Comparison of ENCODE assay signal across 8 cellular contexts in genomic region chr11:65329944-65330403, GRCh38. TPM values are rescaled to one million over a fixed set of nuclear protein-coding genes. Genes with fewer than 3 reads are reported as not detected.
A peak's percentile ranks its signal among the peaks of the same experiment; 100 is the strongest.
DNase-seq lines count a peak whose midpoint lies in the region; ATAC-seq and TF ChIP-seq lines count a peak whose summit lies in the region.

No MANE protein-coding gene starts in this region.

- POLR2A ChIA-PET in Panc1 (lab: Charles Lee) = interaction anchor here (1.4 kb wide), 1 partner anchor 13 kb away, joined by 10 read pairs; no protein-coding TSS in a partner anchor

- BruUV-seq in Calu3 (replicated peaks; lab: Mats Ljungman, UMichigan) (no TSS peak), Panc1 (replicated peaks; lab: Mats Ljungman, UMichigan) (no TSS peak)

- DNase-seq in Calu3 (peak; percentile 87), LHCN-M2 (ENCODE audit: low read depth) (peak; percentile 86), Panc1 (ENCODE audit: low read depth, low spot score) (peak; percentile 80), fibroblast of peridontal ligament (ENCODE audit: extremely low read depth) (peak; percentile 97)
- DNase-seq in activated T-cell treated with anti-CD3 and anti-CD28 coated beads, Interleukin-2, amount 50 U/mL, for 48 hours = peak; percentile 85 to 88

- peak overlapping the region in 1 of 2 experiments; percentile 0; a peak in 1 of 4 replicates for H3K4me3 ChIP-seq in Panc1 (ENCODE audit: low read depth in 2 of 2, low read length in 2 of 2)
- peak overlapping the region; percentile 27 for H3K4me3 ChIP-seq in neuron (ENCODE audit: low read length)

- CTCF ChIA-PET in Calu3 (lab: Charles Lee) (interaction anchor here (0.6 to 2.7 kb wide), 6 partner anchors 14 to 565 kb away, joined by 3 to 59 read pairs (median 6); no protein-coding TSS in a partner anchor), Panc1 (lab: Charles Lee) (interaction anchor here (0.5 to 4.0 kb wide), 15 partner anchors 14 to 583 kb away, joined by 3 to 88 read pairs (median 4); partner anchors contain the start of genes CDC42EP2 and POLA2)

- peaks cover 13% of the 10 kb centered on the region for H3K4me1 Mint-ChIP-seq in Calu3 (ENCODE audit: low read depth, unreplicated experiment)
- H3K4me1 Mint-ChIP-seq in stimulated activated naive CD8-positive, alpha-beta T cell treated with anti-CD3 and anti-CD28 coated beads, Interleukin-15, Interleukin-2, amounts not matched to agents 100 ng/mL and 50 ng/mL, for 24 hours (ENCODE audit: low read depth) = peaks cover 21% of the 10 kb centered on the region

- no peaks in the 10 kb centered on the region for H3K9me3 Mint-ChIP-seq in Calu3 (ENCODE audit: low read depth, unreplicated experiment)
- H3K9me3 Mint-ChIP-seq in stimulated activated naive CD8-positive, alpha-beta T cell treated with anti-CD3 and anti-CD28 coated beads, Interleukin-15, Interleukin-2, amounts not matched to agents 100 ng/mL and 50 ng/mL, for 24 hours = no peaks in the 10 kb centered on the region

- no peaks in the 10 kb centered on the region for H3K27me3 Mint-ChIP-seq in Calu3 (ENCODE audit: unreplicated experiment)
- no peaks in the 10 kb centered on the region for H3K27me3 Mint-ChIP-seq in stimulated activated naive CD8-positive, alpha-beta T cell treated with anti-CD3 and anti-CD28 coated beads, Interleukin-15, Interleukin-2, amounts not matched to agents 100 ng/mL and 50 ng/mL, for 24 hours

- TF ChIP-seq CTCF in Calu3 (IDR thresholded peaks at IDR 0.05; ENCODE audit: unreplicated experiment) = peak; percentile 69
- TF ChIP-seq CTCF in Panc1 (IDR thresholded peaks at IDR 0.05) = peak; percentile 94

- 0 out of 2 replicates have a peak overlapping the region, but pooled peaks have one; percentile 5 for H3K27ac ChIP-seq in Panc1 (ENCODE audit: low read length)

- in situ Hi-C loops in Panc1 (cut with HindIII; ENCODE audit: low pct_unique_long_range_greater_than_20kb, low sequenced_read_pairs) = no loop called here

- H2AFZ ChIP-seq in neuron (ENCODE audit: low read depth, low read length) = peak overlapping the region; percentile 85

- H3K9me3 ChIP-seq in Panc1 (ENCODE audit: control insufficient read depth, insufficient read depth, low read depth, low read length) (no peaks in the 10 kb centered on the region), neuron (ENCODE audit: low read length) (no peaks in the 10 kb centered on the region)

- peaks cover 5% of the 10 kb centered on the region for H3K4me1 ChIP-seq in Panc1 (ENCODE audit: control insufficient read depth, insufficient read depth, low read length)
- H3K4me1 ChIP-seq in neuron (ENCODE audit: insufficient read depth, low read length) = peaks cover 6% of the 10 kb centered on the region

- ATAC-seq in Panc1 (peak; percentile 56), GM19395 (IDR thresholded peaks at IDR 0.05; ENCODE audit: unreplicated experiment) (no peak)

- peaks cover 61% of the 10 kb centered on the region for H3K36me3 Mint-ChIP-seq in Calu3 (ENCODE audit: insufficient read depth, unreplicated experiment)
- no peaks in the 10 kb centered on the region for H3K36me3 Mint-ChIP-seq in stimulated activated naive CD8-positive, alpha-beta T cell treated with anti-CD3 and anti-CD28 coated beads, Interleukin-15, Interleukin-2, amounts not matched to agents 100 ng/mL and 50 ng/mL, for 24 hours (ENCODE audit: low read depth)

- intact Hi-C loops in Calu3 (cut with micrococcal nuclease; ENCODE audit: unreplicated experiment) = loop anchor here (1.0 kb wide), 1 partner anchor 55 kb away; no protein-coding TSS in a partner anchor
- intact Hi-C loops in Panc1 (cut with micrococcal nuclease; ENCODE audit: unreplicated experiment) = loop anchor here (1.0 kb wide), 1 partner anchor 55 kb away; no protein-coding TSS in a partner anchor

- H3K4me3 Mint-ChIP-seq in Calu3 (ENCODE audit: low read depth, unreplicated experiment) = no peak overlapping the region
- H3K4me3 Mint-ChIP-seq in stimulated activated naive CD8-positive, alpha-beta T cell treated with anti-CD3 and anti-CD28 coated beads, Interleukin-15, Interleukin-2, amounts not matched to agents 100 ng/mL and 50 ng/mL, for 24 hours = peak overlapping the region; percentile 37

- H3K27me3 ChIP-seq in Panc1 (ENCODE audit: control insufficient read depth, insufficient read depth, low read length) = no peaks in the 10 kb centered on the region
- no peaks in the 10 kb centered on the region for H3K27me3 ChIP-seq in neuron (ENCODE audit: insufficient read depth, low read length)

- H3K36me3 ChIP-seq in Panc1 (ENCODE audit: control insufficient read depth, insufficient read depth, low read length) (no peaks in the 10 kb centered on the region; the same call in 1 of the 2 replicates), neuron (ENCODE audit: insufficient read depth, low read length) (no peaks in the 10 kb centered on the region)

- H3K27ac Mint-ChIP-seq in Calu3 (ENCODE audit: unreplicated experiment) = peak overlapping the region; percentile 83
- H3K27ac Mint-ChIP-seq in stimulated activated naive CD8-positive, alpha-beta T cell treated with anti-CD3 and anti-CD28 coated beads, Interleukin-15, Interleukin-2, amounts not matched to agents 100 ng/mL and 50 ng/mL, for 24 hours = peak overlapping the region; percentile 77

RNA-seq across cellular contexts. Expression of gene DPF2, which starts 3.7 kb away (rescaled TPM):
- total RNA-seq in Calu3 (2022) = 57.5 and 61.1 TPM in 2 replicates
- 32.1 and 41.6 TPM in 2 replicates for total RNA-seq in LHCN-M2 (2014; rRNA removed)
- polyA plus RNA-seq in LHCN-M2 (2012) = 34.4 TPM
- total RNA-seq in Panc1 (2021; ENCODE audit: unreplicated experiment) = 97.0 TPM
- polyA plus RNA-seq in Panc1 (2012; ENCODE audit: insufficient read length) = 58.8 TPM

RNA-seq across cellular contexts. Expression of gene CDC42EP2, which starts 15.3 kb away (rescaled TPM):
- 35.6 and 43.2 TPM in 2 replicates for total RNA-seq in Calu3 (2022)
- 10.2 and 20.5 TPM in 2 replicates for total RNA-seq in LHCN-M2 (2014; rRNA removed)
- 26.2 TPM for polyA plus RNA-seq in LHCN-M2 (2012)
- total RNA-seq in Panc1 (2021; ENCODE audit: unreplicated experiment) = 8.1 TPM
- 8.7 TPM for polyA plus RNA-seq in Panc1 (2012; ENCODE audit: insufficient read length)

RNA-seq across cellular contexts. Expression of gene TIGD3, which starts 24.6 kb away (rescaled TPM):
- total RNA-seq in Calu3 (2022) (0.73 and 1.5 TPM in 2 replicates), LHCN-M2 (2014; rRNA removed) (0.26 and 0.29 TPM in 2 replicates), Panc1 (2021; ENCODE audit: unreplicated experiment) (2.4 TPM)
- 0.13 TPM for polyA plus RNA-seq in LHCN-M2 (2012)
- polyA plus RNA-seq in Panc1 (2012; ENCODE audit: insufficient read length) = 1.6 TPM

RNA-seq across cellular contexts. Expression of gene SLC25A45, which starts 52.5 kb away (rescaled TPM):
- total RNA-seq in Calu3 (2022) = 2.9 and 4.0 TPM in 2 replicates
- total RNA-seq in LHCN-M2 (2014; rRNA removed) = 1.4 and 2.3 TPM in 2 replicates
- 1.5 TPM for polyA plus RNA-seq in LHCN-M2 (2012)
- 9.8 TPM for total RNA-seq in Panc1 (2021; ENCODE audit: unreplicated experiment)
- polyA plus RNA-seq in Panc1 (2012; ENCODE audit: insufficient read length) = 5.9 TPM

RNA-seq across cellular contexts. Expression of gene FRMD8, which starts 56.5 kb away (rescaled TPM):
- total RNA-seq in Calu3 (2022) (40.2 and 51.9 TPM in 2 replicates), LHCN-M2 (2014; rRNA removed) (40.7 and 58.7 TPM in 2 replicates), Panc1 (2021; ENCODE audit: unreplicated experiment) (85.8 TPM)
- polyA plus RNA-seq in LHCN-M2 (2012) = 19.7 TPM
- 76.7 TPM for polyA plus RNA-seq in Panc1 (2012; ENCODE audit: insufficient read length)
